Comparison of ENCODE assay signal across 8 cellular contexts in genomic region chr1:167819849-167820683, GRCh38.
A peak's percentile ranks its signal among the peaks of the same experiment; 100 is the strongest.
DNase-seq lines count a peak whose midpoint lies in the region; FAIRE-seq and TF ChIP-seq lines count a peak whose summit lies in the region.

No MANE protein-coding gene starts in this region.

- H2AFZ ChIP-seq in astrocyte (ENCODE audit: low read depth, low read length) (no peak overlapping the region), trophoblast cell (ENCODE audit: insufficient read depth, low read length, poor library complexity) (peak overlapping the region; percentile 56)

- H3K4me3 Mint-ChIP-seq in astrocyte (ENCODE audit: unreplicated experiment), result peak overlapping the region; percentile 78

- no peak overlapping the region for H3K18ac ChIP-seq in trophoblast cell (ENCODE audit: low read length)

- H3K4me2 ChIP-seq in astrocyte (ENCODE audit: low read length) (peak overlapping the region; percentile 65), trophoblast cell (ENCODE audit: low read length) (peak overlapping the region; percentile 53)

- H3K27me3 ChIP-seq in astrocyte (ENCODE audit: insufficient read depth, low read length) (no peaks in the 10 kb centered on the region), right atrium auricular region (no peaks in the 10 kb centered on the region), trophoblast cell (ENCODE audit: insufficient read depth, low read length) (no peaks in the 10 kb centered on the region)

- FAIRE-seq in astrocyte (lab: Jason Lieb, UNC) (peak; percentile 86), D721Med (lab: Jason Lieb, UNC) (no peak)

- H3K4ac ChIP-seq in trophoblast cell (ENCODE audit: low read depth, low read length), result peak overlapping the region; percentile 71

- WGBS in trophoblast cell (ENCODE audit: extremely low coverage, insufficient coverage, insufficient read length), result no CpG with 5 or more reads among the region's 35 CpGs

- H3K9ac ChIP-seq in astrocyte (ENCODE audit: low read length), result peak overlapping the region; percentile 53
- no peak overlapping the region for H3K9ac ChIP-seq in trophoblast cell (ENCODE audit: low read length)

- peaks cover 23% of the 10 kb centered on the region for H3K79me1 ChIP-seq in trophoblast cell (ENCODE audit: low read length)

- peak overlapping the region; percentile 82 for H2BK120ac ChIP-seq in trophoblast cell (ENCODE audit: insufficient read depth, low read length, poor library complexity)

- H3K9me3 Mint-ChIP-seq in astrocyte (ENCODE audit: unreplicated experiment), result peaks cover 6% of the 10 kb centered on the region

- H2BK12ac ChIP-seq in trophoblast cell (ENCODE audit: low read length), result peak overlapping the region; percentile 90

- H2BK5ac ChIP-seq in trophoblast cell (ENCODE audit: low read depth, low read length, poor library complexity), result peak overlapping the region; percentile 78

- H3K27ac ChIP-seq in astrocyte (ENCODE audit: low read depth, low read length) (peak overlapping the region; percentile 83), right atrium auricular region (peak overlapping the region; percentile 75 to 80), trophoblast cell (ENCODE audit: low read depth, low read length) (peak overlapping the region; percentile 67)

- TF ChIP-seq CTCF in astrocyte (IDR thresholded peaks at IDR 0.05; ENCODE audit: insufficient read depth, low read depth, low read length), result no peak
- TF ChIP-seq CTCF in right atrium auricular region (IDR thresholded peaks at IDR 0.05), result no peak
- no peak for TF ChIP-seq CTCF in D721Med (IDR thresholded peaks at IDR 0.05; ENCODE audit: insufficient read depth, missing control alignments)

- H4K12ac ChIP-seq in trophoblast cell (ENCODE audit: low read depth, low read length), result peak overlapping the region; percentile 39

- H3K4me1 ChIP-seq in astrocyte (ENCODE audit: insufficient read depth, low read length) (peaks cover 18% of the 10 kb centered on the region), right atrium auricular region (peaks cover 0 to 14% of the 10 kb centered on the region in 2 donors), trophoblast cell (ENCODE audit: control insufficient read depth in 1 of 2, insufficient read depth in 2 of 2, low read length in 2 of 2) (peaks cover 11 to 12% of the 10 kb centered on the region in 2 experiments)

- H4K20me1 ChIP-seq in astrocyte (ENCODE audit: insufficient read depth, low read length), result no peaks in the 10 kb centered on the region

- H3K36me3 ChIP-seq in astrocyte (ENCODE audit: insufficient read depth, low read length), result no peaks in the 10 kb centered on the region
- H3K36me3 ChIP-seq in right atrium auricular region, result no peaks in the 10 kb centered on the region
- H3K36me3 ChIP-seq in trophoblast cell (ENCODE audit: control insufficient read depth in 1 of 2, insufficient read depth in 2 of 2, low read length in 2 of 2), result no peaks in the 10 kb centered on the region

- no peaks in the 10 kb centered on the region for H3K27me3 Mint-ChIP-seq in astrocyte (ENCODE audit: low read depth, unreplicated experiment)

- peaks cover 22% of the 10 kb centered on the region for H3K4me1 Mint-ChIP-seq in astrocyte (ENCODE audit: low read depth, unreplicated experiment)

- H4K8ac ChIP-seq in trophoblast cell (ENCODE audit: low read depth, low read length), result peak overlapping the region; percentile 61

- H3K36me3 Mint-ChIP-seq in astrocyte (ENCODE audit: low read depth, unreplicated experiment), result no peaks in the 10 kb centered on the region

- peak overlapping the region; percentile 71 for H3K14ac ChIP-seq in trophoblast cell (ENCODE audit: low read length)

- H2AK5ac ChIP-seq in trophoblast cell (ENCODE audit: low read length), result peak overlapping the region; percentile 95

- H3K79me2 ChIP-seq in astrocyte (ENCODE audit: insufficient read depth, low read length) (no peaks in the 10 kb centered on the region), trophoblast cell (ENCODE audit: control insufficient read depth, insufficient read depth, low read length, poor library complexity) (peaks cover 4% of the 10 kb centered on the region)

- H3K27ac Mint-ChIP-seq in astrocyte (ENCODE audit: unreplicated experiment), result peak overlapping the region; percentile 91

- H4K91ac ChIP-seq in trophoblast cell (ENCODE audit: low read depth, low read length), result peak overlapping the region; percentile 94

- no peaks in the 10 kb centered on the region for H3K9me3 ChIP-seq in astrocyte (ENCODE audit: insufficient read depth, low read depth, low read length)
- H3K9me3 ChIP-seq in right atrium auricular region, result peaks cover 0 to 9% of the 10 kb centered on the region in 2 donors
- no peaks in the 10 kb centered on the region for H3K9me3 ChIP-seq in trophoblast cell (ENCODE audit: insufficient read depth, low read depth, low read length)

- no peak overlapping the region for H3K4me3 ChIP-seq in astrocyte (ENCODE audit: insufficient read depth, low read depth, low read length)
- H3K4me3 ChIP-seq in right atrium auricular region, result peak overlapping the region; percentile 16 to 40
- H3K4me3 ChIP-seq in trophoblast cell (ENCODE audit: low read depth, low read length), result no peak overlapping the region

- DNase-seq in Daoy (ENCODE audit: low read depth), result peak; percentile 95
- peak; percentile 77 for DNase-seq in HCEC 1CT
- peak; percentile 9 for DNase-seq in NOMO-1 treated with DMSO at 0.1 percent for 48 hours (lab: John Stamatoyannopoulos, UW; ENCODE audit: unreplicated experiment)
- DNase-seq in astrocyte (ENCODE audit: low read depth), result peak; percentile 96
- DNase-seq in right atrium auricular region (ENCODE audit: low spot score), result peak; percentile 81
- peak; percentile 96 for DNase-seq in trophoblast cell
- DNase-seq in D721Med (ENCODE audit: insufficient read length, low spot score), result no peak
- DNase-seq in NCI-H1436 treated with DMSO at 0.1 percent for 48 hours (lab: John Stamatoyannopoulos, UW), result no peak

- H3K23ac ChIP-seq in trophoblast cell (ENCODE audit: low read length), result no peak overlapping the region

Comparison
In these comparisons a context has a peak if more than half of its experiments do, and no peak if none do; other contexts are left out.
1. DNase-seq: peak in Daoy (single experiment), HCEC 1CT (single experiment), NOMO-1 treated with DMSO at 0.1 percent for 48 hours (single experiment), astrocyte (single experiment), right atrium auricular region (single experiment) and trophoblast cell (2 of 2); none in D721Med (single experiment) and NCI-H1436 treated with DMSO at 0.1 percent for 48 hours (single experiment).
2. H3K4me3 ChIP-seq: peak in right atrium auricular region (2 of 2); none in astrocyte (single experiment) and trophoblast cell (single experiment).
3. Peak in every context shown above with its lines, with median percentiles within 50 percentile points of each other: H3K27ac ChIP-seq.